ENCODE assay signal across 25 cellular contexts in genomic region chr11:78361228-78361627, GRCh38.
"Had no signal": no experiment of that assay in that cellular context is flagged by ENCODE, and none has a peak within 500 bp of the region (broad histone marks: within the 10 kb centered on the region; RNA-seq: fewer than 3 reads in every experiment).

No MANE protein-coding gene starts in this region.

- H3K36me3 ChIP-seq: left ventricle myocardium inferior, ovary, right atrium auricular region, right lobe of liver, tibial nerve, upper lobe of right lung had no signal

- H3K9me3 ChIP-seq: left ventricle myocardium inferior, ovary, right atrium auricular region, right lobe of liver, tibial nerve, upper lobe of right lung had no signal

- H3K4me2 ChIP-seq: smooth muscle cell had no signal

- H3K27ac ChIP-seq: left ventricle myocardium inferior, ovary, right atrium auricular region, right lobe of liver, upper lobe of right lung had no signal

- FAIRE-seq: islet of Langerhans, kidney, urothelium cell line had no signal

- ATAC-seq: natural killer cell; right lobe of liver; stimulated activated memory B cell treated with anti-CD40 and anti-IgM and Interleukin-4, amounts not matched to agents 10 μg/mL and 1 μg/mL and 100 μg/mL, for 72 hours; stimulated activated naive CD8-positive, alpha-beta T cell treated with anti-CD3 and anti-CD28 coated beads, Interleukin-15, amount 100 ng/mL, for 72 hours; upper lobe of right lung had no signal

- DNase-seq: hypothalamus; immature natural killer cell; kidney; left ventricle myocardium inferior; mesendoderm; naive B cell; natural killer cell; nephron progenitor cell; ovary; right lobe of liver; stimulated activated CD4-positive, alpha-beta T cell treated with anti-CD3 and anti-CD28 coated beads, Interleukin-1b, Interleukin-23, amount 100 ng/mL, for 48 hours; stimulated activated CD4-positive, alpha-beta T cell treated with anti-CD3 and anti-CD28 coated beads, Interleukin-2, amount 100 ng/mL, for 48 hours; stimulated activated CD4-positive, alpha-beta T cell treated with anti-CD3 and anti-CD28 coated beads, Interleukin-4, amount 100 ng/mL, for 4 hours; stimulated activated CD8-positive, alpha-beta memory T cell treated with anti-CD3 and anti-CD28 coated beads, Interleukin-4, amount 100 ng/mL, for 48 hours; stimulated activated naive CD4-positive, alpha-beta T cell treated with Interleukin-2 at 50 U/mL for 16 hours; stimulated activated naive CD8-positive, alpha-beta T cell treated with anti-CD3 and anti-CD28 coated beads, Interleukin-15, amount 100 ng/mL, for 72 hours; substantia nigra; upper lobe of right lung had no signal

- H3K4me3 ChIP-seq: left ventricle myocardium inferior, lung, ovary, right atrium auricular region, right lobe of liver, smooth muscle cell, tibial nerve, upper lobe of right lung had no signal

- H3K27me3 ChIP-seq: ovary, right atrium auricular region, right lobe of liver, tibial nerve, upper lobe of right lung had no signal

- H3K4me1 ChIP-seq: right lobe of liver had no signal
